In genomic region chr10:6490594-6490993, GRCh38 we compare ENCODE assay signal across 16 cellular contexts.
"Had no signal": no experiment of that assay in that cellular context is flagged by ENCODE, and none has a peak within 500 bp of the region (broad histone marks: within the 10 kb centered on the region; RNA-seq: fewer than 3 reads in every experiment).

No MANE protein-coding gene starts in this region.

- H3K9me3 Mint-ChIP-seq: nephron; stimulated activated naive B cell treated with anti-CD40 and anti-IgM and Interleukin-4, amounts not matched to agents 10 μg/mL and 1 μg/mL and 100 μg/mL, for 72 hours had no signal

- H3K9me3 ChIP-seq: ascending aorta, breast epithelium, lower lobe of right lung, sigmoid colon, thyroid gland had no signal

- H3K36me3 ChIP-seq: ascending aorta, breast epithelium, sigmoid colon had no signal

- ATAC-seq: lower lobe of right lung; stimulated activated naive B cell treated with anti-CD40 and anti-IgM and Interleukin-4, amounts not matched to agents 10 μg/mL and 1 μg/mL and 100 μg/mL, for 72 hours had no signal

- H3K27ac Mint-ChIP-seq: nephron; stimulated activated naive B cell treated with anti-CD40 and anti-IgM and Interleukin-4, amounts not matched to agents 10 μg/mL and 1 μg/mL and 100 μg/mL, for 72 hours had no signal

- DNase-seq: activated CD4-positive, alpha-beta T cell treated with anti-CD3 and anti-CD28 coated beads for 1 hour; activated CD8-positive, alpha-beta memory T cell treated with anti-CD3 and anti-CD28 coated beads for 24 hours; activated effector memory CD4-positive, alpha-beta T cell treated with anti-CD3 and anti-CD28 coated beads, Interleukin-2, amount 50 U/mL, for 16 hours; lower lobe of right lung; sigmoid colon; stimulated activated naive B cell treated with anti-CD40 and anti-IgM and Interleukin-4, amounts not matched to agents 10 μg/mL and 1 μg/mL and 100 μg/mL, for 72 hours; T-helper 2 cell; thyroid gland had no signal

- H3K4me3 Mint-ChIP-seq: nephron; stimulated activated naive B cell treated with anti-CD40 and anti-IgM and Interleukin-4, amounts not matched to agents 10 μg/mL and 1 μg/mL and 100 μg/mL, for 72 hours had no signal

- H3K27me3 ChIP-seq: ascending aorta, breast epithelium, sigmoid colon, thyroid gland had no signal

- H3K4me3 ChIP-seq: ascending aorta, breast epithelium, coronary artery, lower lobe of right lung, sigmoid colon, thyroid gland had no signal

- H3K27ac ChIP-seq: ascending aorta, breast epithelium, coronary artery, lower lobe of right lung, sigmoid colon, thyroid gland, VCaP had no signal

- H3K4me1 ChIP-seq: ascending aorta, breast epithelium, lower lobe of right lung, sigmoid colon, thyroid gland had no signal

- H3K36me3 Mint-ChIP-seq: stimulated activated naive B cell treated with anti-CD40 and anti-IgM and Interleukin-4, amounts not matched to agents 10 μg/mL and 1 μg/mL and 100 μg/mL, for 72 hours had no signal

- FAIRE-seq: endometrium, frontal cortex, keratinocyte had no signal

- H3K4me1 Mint-ChIP-seq: nephron had no signal
